Comparison of ENCODE assay signal across 12 cellular contexts in the genomic region with DNA sequence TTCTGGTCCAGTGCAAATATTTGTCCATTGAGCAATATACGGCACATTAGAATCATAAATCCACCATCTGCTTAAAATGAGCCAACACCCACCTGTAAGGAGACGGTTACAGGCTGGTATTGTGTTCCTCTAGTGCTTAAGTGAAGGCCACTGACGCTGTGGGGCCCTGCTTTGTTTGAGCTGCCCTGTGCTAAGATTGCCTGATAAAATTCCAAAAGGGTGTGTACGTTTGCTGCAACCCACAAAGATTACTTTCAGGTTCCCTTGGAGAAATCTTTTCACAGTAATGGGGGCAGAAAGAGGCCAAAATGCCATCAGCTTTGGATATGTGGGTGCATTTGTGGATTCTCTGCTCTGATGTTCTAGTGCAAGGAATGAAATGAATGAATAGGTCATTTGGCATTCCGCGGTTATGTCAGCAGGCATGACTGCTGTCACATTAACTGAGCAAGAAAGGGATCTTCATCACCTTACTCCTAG. TPM values are rescaled to one million over a fixed set of nuclear protein-coding genes. Genes with fewer than 3 reads are reported as not detected.
A peak's percentile ranks its signal among the peaks of the same experiment; 100 is the strongest.
DNase-seq lines count a peak whose midpoint lies in the region; FAIRE-seq and TF ChIP-seq lines count a peak whose summit lies in the region.
"Had no signal": no experiment of that assay in that cellular context is flagged by ENCODE, and none has a peak within 500 bp of the region (broad histone marks: within the 10 kb centered on the region; RNA-seq: fewer than 3 reads in every experiment).

No MANE protein-coding gene starts in this region.

- WGBS in mesendoderm (ENCODE audit: extremely low coverage, insufficient coverage, low lambda C conversion rate) = no CpG with 5 or more reads among the region's 6 CpGs

- no peaks in the 10 kb centered on the region for H3K36me3 ChIP-seq in astrocyte (ENCODE audit: insufficient read depth, low read length)
- H3K36me3 ChIP-seq in mesendoderm (ENCODE audit: control insufficient read depth, insufficient read depth, low read length) = no peaks in the 10 kb centered on the region

- H2AK5ac ChIP-seq in mesendoderm (ENCODE audit: low read length) = no peak overlapping the region

- H3K9me3 Mint-ChIP-seq in astrocyte (ENCODE audit: unreplicated experiment) = no peaks in the 10 kb centered on the region
- H3K9me3 Mint-ChIP-seq: T-cell had no signal

- H2BK120ac ChIP-seq in mesendoderm (ENCODE audit: low read depth, low read length) = no peak overlapping the region

- H2BK15ac ChIP-seq in mesendoderm (replicated peaks; ENCODE audit: low read depth) = no peak overlapping the region

- no peak overlapping the region for H3K4me3 Mint-ChIP-seq in astrocyte (ENCODE audit: unreplicated experiment)
- H3K4me3 Mint-ChIP-seq: T-cell had no signal

- H3K4me1 ChIP-seq in astrocyte (ENCODE audit: insufficient read depth, low read length) = peaks cover 4% of the 10 kb centered on the region
- peaks cover 3% of the 10 kb centered on the region for H3K4me1 ChIP-seq in mesendoderm (ENCODE audit: control insufficient read depth, low read depth, low read length)

- H3K18ac ChIP-seq in mesendoderm (ENCODE audit: low read length) = no peak overlapping the region

- H3K36me3 Mint-ChIP-seq in astrocyte (ENCODE audit: low read depth, unreplicated experiment) = no peaks in the 10 kb centered on the region
- H3K36me3 Mint-ChIP-seq: T-cell had no signal

- no peak overlapping the region for H4K8ac ChIP-seq in mesendoderm (ENCODE audit: low read depth, low read length)

- no peak overlapping the region for H3K4ac ChIP-seq in mesendoderm (ENCODE audit: low read depth, low read length)

- H3K56ac ChIP-seq in mesendoderm (ENCODE audit: low read length) = no peak overlapping the region

- no peak overlapping the region for H3K23ac ChIP-seq in mesendoderm (ENCODE audit: low read length)

- peaks cover 22% of the 10 kb centered on the region for H3K4me1 Mint-ChIP-seq in astrocyte (ENCODE audit: low read depth, unreplicated experiment)

- DNase-seq in DMS153 (lab: John Stamatoyannopoulos, UW) (peak; percentile 54), NCI-H146 (lab: John Stamatoyannopoulos, UW) (peak; percentile 81), astrocyte (ENCODE audit: low read depth) (peak; percentile 64), mesendoderm (peak; percentile 70), AML-193 (lab: John Stamatoyannopoulos, UW) (no peak), cortex of kidney (lab: John Stamatoyannopoulos, UW) (no peak), inferior parietal cortex (ENCODE audit: extremely low spot score) (no peak)
- no peak for DNase-seq in stimulated activated CD4-positive, alpha-beta T cell treated with anti-CD3 and anti-CD28 coated beads, Interleukin-12 subunit alpha, Interleukin-12 subunit beta, amount 100 ng/mL, for 4 hours
- DNase-seq: activated CD8-positive, alpha-beta memory T cell treated with anti-CD3 and anti-CD28 coated beads, Interleukin-2, amount 50 U/mL, for 48 hours; stimulated activated naive CD8-positive, alpha-beta T cell treated with anti-CD3 and anti-CD28 coated beads, Interleukin-15, Interleukin-2, amounts not matched to agents 100 U/mL and 50 U/mL, for 24 hours; T-cell had no signal

- TF ChIP-seq CTCF in astrocyte (IDR thresholded peaks at IDR 0.05; ENCODE audit: insufficient read depth, low read depth, low read length) = no peak

- H4K20me1 ChIP-seq in astrocyte (ENCODE audit: insufficient read depth, low read length) = no peaks in the 10 kb centered on the region

- no peak overlapping the region for H4K5ac ChIP-seq in mesendoderm (ENCODE audit: low read length)

- peak overlapping the region; percentile 54 for H2AFZ ChIP-seq in astrocyte (ENCODE audit: low read depth, low read length)

- H3K9me3 ChIP-seq in astrocyte (ENCODE audit: insufficient read depth, low read depth, low read length) = no peaks in the 10 kb centered on the region

- no peaks in the 10 kb centered on the region for H3K27me3 Mint-ChIP-seq in astrocyte (ENCODE audit: low read depth, unreplicated experiment)

- peak overlapping the region; percentile 59 for H3K27ac Mint-ChIP-seq in astrocyte (ENCODE audit: unreplicated experiment)
- H3K27ac Mint-ChIP-seq: T-cell had no signal

- no peak for FAIRE-seq in astrocyte (lab: Jason Lieb, UNC)

- H3K79me2 ChIP-seq in astrocyte (ENCODE audit: insufficient read depth, low read length) (no peaks in the 10 kb centered on the region), mesendoderm (ENCODE audit: control insufficient read depth, insufficient read depth, low read length) (no peaks in the 10 kb centered on the region)

- H3K4me3 ChIP-seq in astrocyte (ENCODE audit: insufficient read depth, low read depth, low read length) = no peak overlapping the region
- no peak overlapping the region for H3K4me3 ChIP-seq in mesendoderm (ENCODE audit: low read length)

- H3K27me3 ChIP-seq in astrocyte (ENCODE audit: insufficient read depth, low read length) (no peaks in the 10 kb centered on the region), mesendoderm (ENCODE audit: insufficient read depth, low read length, poor library complexity) (no peaks in the 10 kb centered on the region)

- no peak overlapping the region for H3K27ac ChIP-seq in astrocyte (ENCODE audit: low read depth, low read length)
- H3K27ac ChIP-seq in mesendoderm (ENCODE audit: low read depth, low read length) = no peak overlapping the region

- H3K79me1 ChIP-seq in mesendoderm (ENCODE audit: low read length) = no peaks in the 10 kb centered on the region

- no peak overlapping the region for H2BK5ac ChIP-seq in mesendoderm (ENCODE audit: low read length)

- H3K4me2 ChIP-seq in astrocyte (ENCODE audit: low read length) = no peak overlapping the region
- no peak overlapping the region for H3K4me2 ChIP-seq in mesendoderm (ENCODE audit: low read length)

- H3K9ac ChIP-seq in astrocyte (ENCODE audit: low read length) (no peak overlapping the region), mesendoderm (ENCODE audit: low read length) (no peak overlapping the region)

RNA-seq across cellular contexts. Expression of a gene that starts 34.4 kb away (rescaled TPM):
- not detected in 2 replicates for total RNA-seq in astrocyte
- polyA plus RNA-seq in mesendoderm (2013, experiment 1 of 2) = not detected
- not detected for polyA plus RNA-seq in mesendoderm (2013, experiment 2 of 2)
- total RNA-seq: skeletal muscle tissue, T-cell had no signal

RNA-seq across cellular contexts. Expression of a gene that starts 42.6 kb away (rescaled TPM):
- total RNA-seq in astrocyte = not detected in 2 replicates
- not detected for polyA plus RNA-seq in mesendoderm (2013, experiment 1 of 2)
- not detected for polyA plus RNA-seq in mesendoderm (2013, experiment 2 of 2)

Comparison
In these comparisons a context has a peak if more than half of its experiments do, and no peak if none do; other contexts are left out.
1. DNase-seq: peak in DMS153 (single experiment), NCI-H146 (single experiment), astrocyte (single experiment) and mesendoderm (single experiment); none in AML-193 (0 of 2), cortex of kidney (single experiment), stimulated activated CD4-positive, alpha-beta T cell treated with anti-CD3 and anti-CD28 coated beads, Interleukin-12 subunit alpha, Interleukin-12 subunit beta, amount 100 ng/mL, for 4 hours (single experiment) and inferior parietal cortex (single experiment).